ENCODE assay signal across 1 cellular context in the genomic region with DNA sequence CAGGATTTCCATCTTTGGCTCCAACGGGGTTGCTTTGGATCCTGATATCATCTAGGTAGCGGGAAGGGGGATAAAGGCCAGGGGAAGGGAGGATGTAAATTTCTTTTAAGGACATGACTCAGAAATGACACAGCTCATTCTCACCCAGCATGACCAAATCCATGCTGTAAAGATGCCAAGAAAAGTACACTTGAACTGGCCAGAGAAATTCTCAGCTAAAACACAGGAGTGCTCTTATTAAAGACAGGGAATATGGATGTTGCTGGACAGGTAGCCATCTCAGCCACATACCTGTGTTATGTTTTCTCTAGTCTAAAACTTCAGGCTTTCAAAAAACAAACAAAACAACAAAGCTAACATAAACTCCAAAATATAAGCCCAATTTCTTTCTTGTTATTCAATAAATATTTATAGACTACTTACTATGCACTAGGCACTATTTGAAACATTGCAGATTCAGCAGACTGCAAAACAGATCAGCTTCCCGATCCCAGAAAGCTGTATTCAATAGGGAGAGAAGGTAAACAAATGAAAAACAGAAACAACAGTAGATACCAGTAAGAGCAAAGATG.
A peak's percentile ranks its signal among the peaks of the same experiment; 100 is the strongest.
TF ChIP-seq lines count a peak whose summit lies in the region.

No MANE protein-coding gene starts in this region.

TF ChIP-seq in K562, 482 proteins besides CTCF, POLR2A, EP300 and RAD21 (continued from another document and continues in another):
- TF ChIP-seq ARID3A (IDR thresholded peaks at IDR 0.05; ENCODE audit: borderline replicate concordance, low read depth, low read length), result peak; percentile 95
- TF ChIP-seq ZNF780A (CRISPR knock-in tag; IDR thresholded peaks at IDR 0.05), result no peak
- TF ChIP-seq RBM25 (IDR thresholded peaks at IDR 0.05; ENCODE audit: low read depth, low read length, severe bottlenecking), result no peak
- TF ChIP-seq NONO (IDR thresholded peaks at IDR 0.05; ENCODE audit: low read depth in 2 of 2, low read length in 1 of 2), result no peak
- peak; percentile 75 for TF ChIP-seq CREM (IDR thresholded peaks at IDR 0.05; ENCODE audit: low read depth)
- no peak for TF ChIP-seq SRSF1 (IDR thresholded peaks at IDR 0.05; ENCODE audit: low read depth, low read length)
- 0 out of 2 replicates have a peak, but pooled peaks have one; percentile 31 for TF ChIP-seq CREB1 (IDR thresholded peaks at IDR 0.05)
- TF ChIP-seq CREB1 (CRISPR knock-in tag; IDR thresholded peaks at IDR 0.05), result no peak
- TF ChIP-seq, protein P1, sequence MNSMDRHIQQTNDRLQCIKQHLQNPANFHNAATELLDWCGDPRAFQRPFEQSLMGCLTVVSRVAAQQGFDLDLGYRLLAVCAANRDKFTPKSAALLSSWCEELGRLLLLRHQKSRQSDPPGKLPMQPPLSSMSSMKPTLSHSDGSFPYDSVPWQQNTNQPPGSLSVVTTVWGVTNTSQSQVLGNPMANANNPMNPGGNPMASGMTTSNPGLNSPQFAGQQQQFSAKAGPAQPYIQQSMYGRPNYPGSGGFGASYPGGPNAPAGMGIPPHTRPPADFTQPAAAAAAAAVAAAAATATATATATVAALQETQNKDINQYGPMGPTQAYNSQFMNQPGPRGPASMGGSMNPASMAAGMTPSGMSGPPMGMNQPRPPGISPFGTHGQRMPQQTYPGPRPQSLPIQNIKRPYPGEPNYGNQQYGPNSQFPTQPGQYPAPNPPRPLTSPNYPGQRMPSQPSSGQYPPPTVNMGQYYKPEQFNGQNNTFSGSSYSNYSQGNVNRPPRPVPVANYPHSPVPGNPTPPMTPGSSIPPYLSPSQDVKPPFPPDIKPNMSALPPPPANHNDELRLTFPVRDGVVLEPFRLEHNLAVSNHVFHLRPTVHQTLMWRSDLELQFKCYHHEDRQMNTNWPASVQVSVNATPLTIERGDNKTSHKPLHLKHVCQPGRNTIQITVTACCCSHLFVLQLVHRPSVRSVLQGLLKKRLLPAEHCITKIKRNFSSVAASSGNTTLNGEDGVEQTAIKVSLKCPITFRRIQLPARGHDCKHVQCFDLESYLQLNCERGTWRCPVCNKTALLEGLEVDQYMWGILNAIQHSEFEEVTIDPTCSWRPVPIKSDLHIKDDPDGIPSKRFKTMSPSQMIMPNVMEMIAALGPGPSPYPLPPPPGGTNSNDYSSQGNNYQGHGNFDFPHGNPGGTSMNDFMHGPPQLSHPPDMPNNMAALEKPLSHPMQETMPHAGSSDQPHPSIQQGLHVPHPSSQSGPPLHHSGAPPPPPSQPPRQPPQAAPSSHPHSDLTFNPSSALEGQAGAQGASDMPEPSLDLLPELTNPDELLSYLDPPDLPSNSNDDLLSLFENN (IDR thresholded peaks at IDR 0.05; ENCODE audit: low read depth in 2 of 2, low read length in 2 of 2), result 0 out of 4 replicates have a peak, but pooled peaks of 1 of the 2 experiments have one; percentile 21
- no peak for TF ChIP-seq ZNF174 (CRISPR knock-in tag; IDR thresholded peaks at IDR 0.05)
- TF ChIP-seq ZKSCAN1 (IDR thresholded peaks at IDR 0.05; ENCODE audit: low read depth, low read length), result no peak
- TF ChIP-seq ZNF76 (CRISPR knock-in tag; IDR thresholded peaks at IDR 0.05; ENCODE audit: borderline replicate concordance), result no peak
- no peak for TF ChIP-seq DACH1 (IDR thresholded peaks at IDR 0.05; ENCODE audit: partially characterized antibody)
- TF ChIP-seq NR4A1 (CRISPR knock-in tag; IDR thresholded peaks at IDR 0.05), result no peak
- TF ChIP-seq NR4A1 (tag; IDR thresholded peaks at IDR 0.05), result 0 out of 2 replicates have a peak, but pooled peaks have one; percentile 22
- TF ChIP-seq, protein P2, sequence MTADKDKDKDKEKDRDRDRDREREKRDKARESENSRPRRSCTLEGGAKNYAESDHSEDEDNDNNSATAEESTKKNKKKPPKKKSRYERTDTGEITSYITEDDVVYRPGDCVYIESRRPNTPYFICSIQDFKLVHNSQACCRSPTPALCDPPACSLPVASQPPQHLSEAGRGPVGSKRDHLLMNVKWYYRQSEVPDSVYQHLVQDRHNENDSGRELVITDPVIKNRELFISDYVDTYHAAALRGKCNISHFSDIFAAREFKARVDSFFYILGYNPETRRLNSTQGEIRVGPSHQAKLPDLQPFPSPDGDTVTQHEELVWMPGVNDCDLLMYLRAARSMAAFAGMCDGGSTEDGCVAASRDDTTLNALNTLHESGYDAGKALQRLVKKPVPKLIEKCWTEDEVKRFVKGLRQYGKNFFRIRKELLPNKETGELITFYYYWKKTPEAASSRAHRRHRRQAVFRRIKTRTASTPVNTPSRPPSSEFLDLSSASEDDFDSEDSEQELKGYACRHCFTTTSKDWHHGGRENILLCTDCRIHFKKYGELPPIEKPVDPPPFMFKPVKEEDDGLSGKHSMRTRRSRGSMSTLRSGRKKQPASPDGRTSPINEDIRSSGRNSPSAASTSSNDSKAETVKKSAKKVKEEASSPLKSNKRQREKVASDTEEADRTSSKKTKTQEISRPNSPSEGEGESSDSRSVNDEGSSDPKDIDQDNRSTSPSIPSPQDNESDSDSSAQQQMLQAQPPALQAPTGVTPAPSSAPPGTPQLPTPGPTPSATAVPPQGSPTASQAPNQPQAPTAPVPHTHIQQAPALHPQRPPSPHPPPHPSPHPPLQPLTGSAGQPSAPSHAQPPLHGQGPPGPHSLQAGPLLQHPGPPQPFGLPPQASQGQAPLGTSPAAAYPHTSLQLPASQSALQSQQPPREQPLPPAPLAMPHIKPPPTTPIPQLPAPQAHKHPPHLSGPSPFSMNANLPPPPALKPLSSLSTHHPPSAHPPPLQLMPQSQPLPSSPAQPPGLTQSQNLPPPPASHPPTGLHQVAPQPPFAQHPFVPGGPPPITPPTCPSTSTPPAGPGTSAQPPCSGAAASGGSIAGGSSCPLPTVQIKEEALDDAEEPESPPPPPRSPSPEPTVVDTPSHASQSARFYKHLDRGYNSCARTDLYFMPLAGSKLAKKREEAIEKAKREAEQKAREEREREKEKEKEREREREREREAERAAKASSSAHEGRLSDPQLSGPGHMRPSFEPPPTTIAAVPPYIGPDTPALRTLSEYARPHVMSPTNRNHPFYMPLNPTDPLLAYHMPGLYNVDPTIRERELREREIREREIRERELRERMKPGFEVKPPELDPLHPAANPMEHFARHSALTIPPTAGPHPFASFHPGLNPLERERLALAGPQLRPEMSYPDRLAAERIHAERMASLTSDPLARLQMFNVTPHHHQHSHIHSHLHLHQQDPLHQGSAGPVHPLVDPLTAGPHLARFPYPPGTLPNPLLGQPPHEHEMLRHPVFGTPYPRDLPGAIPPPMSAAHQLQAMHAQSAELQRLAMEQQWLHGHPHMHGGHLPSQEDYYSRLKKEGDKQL (CRISPR knock-in tag; IDR thresholded peaks at IDR 0.05; ENCODE audit: borderline replicate concordance), result no peak
- TF ChIP-seq SLC30A9 (CRISPR knock-in tag; IDR thresholded peaks at IDR 0.05), result no peak
- no peak for TF ChIP-seq BRF1 (IDR thresholded peaks at IDR 0.05; ENCODE audit: borderline replicate concordance, extremely low read depth, insufficient read length)
- TF ChIP-seq YBX1 (IDR thresholded peaks at IDR 0.05), result no peak
- TF ChIP-seq, protein P3, sequence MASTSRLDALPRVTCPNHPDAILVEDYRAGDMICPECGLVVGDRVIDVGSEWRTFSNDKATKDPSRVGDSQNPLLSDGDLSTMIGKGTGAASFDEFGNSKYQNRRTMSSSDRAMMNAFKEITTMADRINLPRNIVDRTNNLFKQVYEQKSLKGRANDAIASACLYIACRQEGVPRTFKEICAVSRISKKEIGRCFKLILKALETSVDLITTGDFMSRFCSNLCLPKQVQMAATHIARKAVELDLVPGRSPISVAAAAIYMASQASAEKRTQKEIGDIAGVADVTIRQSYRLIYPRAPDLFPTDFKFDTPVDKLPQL (IDR thresholded peaks at IDR 0.05; ENCODE audit: extremely low read depth, insufficient read length), result no peak
- no peak for TF ChIP-seq HBP1 (CRISPR knock-in tag; IDR thresholded peaks at IDR 0.05)
- TF ChIP-seq ZBTB12 (CRISPR knock-in tag; IDR thresholded peaks at IDR 0.05), result no peak
- no peak for TF ChIP-seq ZC3H11A (IDR thresholded peaks at IDR 0.05; ENCODE audit: low read depth, low read length)
- TF ChIP-seq ARID2 (IDR thresholded peaks at IDR 0.05), result no peak
- TF ChIP-seq NBN (IDR thresholded peaks at IDR 0.05; ENCODE audit: low read depth), result peak; percentile 45
- no peak for TF ChIP-seq ZNF253 (CRISPR knock-in tag; conservative IDR thresholded peaks at IDR 0.05)
- TF ChIP-seq, protein P4, sequence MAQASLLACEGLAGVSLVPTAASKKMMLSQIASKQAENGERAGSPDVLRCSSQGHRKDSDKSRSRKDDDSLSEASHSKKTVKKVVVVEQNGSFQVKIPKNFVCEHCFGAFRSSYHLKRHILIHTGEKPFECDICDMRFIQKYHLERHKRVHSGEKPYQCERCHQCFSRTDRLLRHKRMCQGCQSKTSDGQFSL (CRISPR knock-in tag; IDR thresholded peaks at IDR 0.05), result no peak
- TF ChIP-seq, protein P4 (tag; IDR thresholded peaks at IDR 0.05), result no peak
- no peak for TF ChIP-seq COPS2 (conservative IDR thresholded peaks at IDR 0.05)
- TF ChIP-seq BRCA1 (IDR thresholded peaks at IDR 0.05), result no peak
- no peak for TF ChIP-seq BRCA1 (CRISPR knock-in tag; IDR thresholded peaks at IDR 0.05)
- peak; percentile 70; the same call in 1 of the 2 replicates for TF ChIP-seq MBD2 (IDR thresholded peaks at IDR 0.05; ENCODE audit: borderline replicate concordance, low read depth)
- TF ChIP-seq TBP (optimal IDR thresholded peaks at IDR 0.05; ENCODE audit: low read depth, low read length), result no peak
- TF ChIP-seq ZNF224 (CRISPR knock-in tag; IDR thresholded peaks at IDR 0.05), result no peak
- no peak for TF ChIP-seq FUS (optimal IDR thresholded peaks at IDR 0.05; ENCODE audit: low read depth, low read length)
- TF ChIP-seq ZC3H8 (IDR thresholded peaks at IDR 0.05), result no peak
- no peak for TF ChIP-seq GTF2A2 (tag; IDR thresholded peaks at IDR 0.05)
- TF ChIP-seq FOXJ2 (tag; IDR thresholded peaks at IDR 0.05), result peak; percentile 93
- TF ChIP-seq SMAD1 (IDR thresholded peaks at IDR 0.05; ENCODE audit: low read depth, low read length, partially characterized antibody), result no peak
- TF ChIP-seq HDGF (IDR thresholded peaks at IDR 0.05), result no peak
- TF ChIP-seq SP1 (CRISPR knock-in tag; IDR thresholded peaks at IDR 0.05), result no peak
- no peak for TF ChIP-seq SMARCB1 (IDR thresholded peaks at IDR 0.05; ENCODE audit: insufficient read length, low read depth)
- TF ChIP-seq MAFG (tag; conservative IDR thresholded peaks at IDR 0.05), result peak; percentile 93
- no peak for TF ChIP-seq KLF1 (tag; IDR thresholded peaks at IDR 0.05)
- no peak for TF ChIP-seq SUPT5H (IDR thresholded peaks at IDR 0.05)
- TF ChIP-seq MECOM (CRISPR knock-in tag; IDR thresholded peaks at IDR 0.05), result no peak
- no peak for TF ChIP-seq TSC22D4 (tag; IDR thresholded peaks at IDR 0.05)
- TF ChIP-seq ZNF79 (CRISPR knock-in tag; IDR thresholded peaks at IDR 0.05; ENCODE audit: low read depth), result no peak
- TF ChIP-seq STAT5A (IDR thresholded peaks at IDR 0.05; ENCODE audit: borderline replicate concordance, low read length), result no peak
- no peak for TF ChIP-seq HLTF (IDR thresholded peaks at IDR 0.05)
- no peak for TF ChIP-seq POLR2AphosphoS2 (IDR thresholded peaks at IDR 0.05; ENCODE audit: low read length)
- TF ChIP-seq, protein P5, sequence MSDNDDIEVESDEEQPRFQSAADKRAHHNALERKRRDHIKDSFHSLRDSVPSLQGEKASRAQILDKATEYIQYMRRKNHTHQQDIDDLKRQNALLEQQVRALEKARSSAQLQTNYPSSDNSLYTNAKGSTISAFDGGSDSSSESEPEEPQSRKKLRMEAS (CRISPR knock-in tag; IDR thresholded peaks at IDR 0.05), result no peak
- no peak; the same call in 1 of the 2 replicates for TF ChIP-seq PYGO2 (tag; IDR thresholded peaks at IDR 0.05)
- no peak for TF ChIP-seq SREBF1 (IDR thresholded peaks at IDR 0.05; ENCODE audit: borderline replicate concordance, low read depth, low read length)
- TF ChIP-seq RBM39 (optimal IDR thresholded peaks at IDR 0.05; ENCODE audit: low read depth, low read length), result no peak
- TF ChIP-seq ZFPM2 (CRISPR knock-in tag; IDR thresholded peaks at IDR 0.05), result no peak
- no peak for TF ChIP-seq SIX5 (IDR thresholded peaks at IDR 0.05; ENCODE audit: borderline replicate concordance in 1 of 2, insufficient read depth in 1 of 2, low read depth in 1 of 2, low read length in 2 of 2)
- TF ChIP-seq SIRT6 (IDR thresholded peaks at IDR 0.05; ENCODE audit: low read depth, low read length), result no peak
- 0 out of 2 replicates have a peak, but pooled peaks have one; percentile 66 for TF ChIP-seq SMAD3 (CRISPR knock-in tag; conservative IDR thresholded peaks at IDR 0.05)
